Comparison of ENCODE assay signal across 27 cellular contexts in the genomic region with DNA sequence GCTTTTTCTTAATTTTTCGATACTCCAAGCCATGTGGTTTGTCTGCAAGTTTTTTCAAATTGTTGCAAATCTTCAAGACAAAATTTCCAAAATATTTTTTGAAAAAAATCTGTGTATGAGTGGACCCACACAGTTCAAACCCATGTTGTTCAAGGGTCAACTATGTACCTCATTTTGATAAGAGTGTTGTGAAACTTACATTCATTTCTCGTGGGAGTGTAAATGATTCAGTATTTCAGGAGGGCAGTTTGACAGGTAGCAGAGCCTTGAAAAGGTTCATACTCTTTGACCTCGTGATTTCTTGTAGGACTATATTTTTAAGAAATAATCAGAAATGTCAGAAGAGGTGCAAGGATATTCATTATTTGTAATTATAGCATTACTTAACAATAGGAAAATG.
"Had no signal": no experiment of that assay in that cellular context is flagged by ENCODE, and none has a peak within 500 bp of the region (broad histone marks: within the 10 kb centered on the region; RNA-seq: fewer than 3 reads in every experiment).

No MANE protein-coding gene starts in this region.

- ATAC-seq: mucosa of descending colon; natural killer cell; stimulated activated memory B cell treated with anti-CD40 and anti-IgM and Interleukin-4, amounts not matched to agents 10 μg/mL and 1 μg/mL and 100 μg/mL, for 72 hours had no signal

- H3K27me3 Mint-ChIP-seq: memory B cell; progenitor cell of endocrine pancreas; stimulated activated memory B cell treated with anti-CD40 and anti-IgM and Interleukin-4, amounts not matched to agents 10 μg/mL and 1 μg/mL and 100 μg/mL, for 72 hours had no signal

- H3K9me3 ChIP-seq: mucosa of descending colon, neutrophil, ovary, right lobe of liver, testis, thyroid gland, transverse colon, upper lobe of left lung, vagina had no signal

- H3K36me3 ChIP-seq: neutrophil, ovary, right atrium auricular region, thyroid gland, transverse colon, upper lobe of left lung, vagina had no signal

- H3K4me1 Mint-ChIP-seq: natural killer cell, nephron progenitor cell, neural progenitor cell had no signal

- H3K9me3 Mint-ChIP-seq: memory B cell; natural killer cell; stimulated activated memory B cell treated with anti-CD40 and anti-IgM and Interleukin-4, amounts not matched to agents 10 μg/mL and 1 μg/mL and 100 μg/mL, for 72 hours had no signal

- H3K27ac Mint-ChIP-seq: natural killer cell; nephron progenitor cell; neural progenitor cell; progenitor cell of endocrine pancreas; stimulated activated memory B cell treated with anti-CD40 and anti-IgM and Interleukin-4, amounts not matched to agents 10 μg/mL and 1 μg/mL and 100 μg/mL, for 72 hours had no signal

- H3K27me3 ChIP-seq: neural progenitor cell, neutrophil, ovary, right atrium auricular region, right lobe of liver, stomach, testis, thyroid gland, transverse colon, upper lobe of left lung, vagina had no signal

- DNase-seq: hippocampal formation; left ventricle myocardium inferior; midbrain; mucosa of descending colon; natural killer cell; nephron progenitor cell; occipital lobe; ovary; right lobe of liver; stimulated activated CD4-positive, alpha-beta T cell treated with anti-CD3 and anti-CD28 coated beads, Interleukin-1b, Interleukin-23, amount 100 ng/mL, for 48 hours; stimulated activated CD4-positive, alpha-beta T cell treated with anti-CD3 and anti-CD28 coated beads, Interleukin-2, amount 100 ng/mL, for 48 hours; stimulated activated CD4-positive, alpha-beta T cell treated with anti-CD3 and anti-CD28 coated beads, Interleukin-4, amount 100 ng/mL, for 4 hours; stimulated activated CD8-positive, alpha-beta memory T cell treated with anti-CD3 and anti-CD28 coated beads, Interleukin-4, amount 100 ng/mL, for 48 hours; stimulated activated naive CD4-positive, alpha-beta T cell treated with Interleukin-2 at 50 U/mL for 16 hours; stomach; testis; thyroid gland; transverse colon; upper lobe of left lung had no signal

- H3K27ac ChIP-seq: left ventricle myocardium inferior, neural progenitor cell, neutrophil, ovary, right atrium auricular region, right lobe of liver, stomach, testis, thyroid gland, transverse colon, upper lobe of left lung, vagina had no signal

- H3K4me1 ChIP-seq: neural progenitor cell, right atrium auricular region, right lobe of liver, stomach, testis, thyroid gland, transverse colon, upper lobe of left lung, vagina had no signal

- H3K4me3 ChIP-seq: left ventricle myocardium inferior, mucosa of descending colon, neural progenitor cell, ovary, right atrium auricular region, right lobe of liver, smooth muscle cell, stomach, testis, thyroid gland, transverse colon, upper lobe of left lung, vagina had no signal

- H3K4me3 Mint-ChIP-seq: memory B cell; natural killer cell; nephron progenitor cell; neural progenitor cell; stimulated activated memory B cell treated with anti-CD40 and anti-IgM and Interleukin-4, amounts not matched to agents 10 μg/mL and 1 μg/mL and 100 μg/mL, for 72 hours had no signal
